1 cellular context compared by ENCODE assay signal in the genomic region with DNA sequence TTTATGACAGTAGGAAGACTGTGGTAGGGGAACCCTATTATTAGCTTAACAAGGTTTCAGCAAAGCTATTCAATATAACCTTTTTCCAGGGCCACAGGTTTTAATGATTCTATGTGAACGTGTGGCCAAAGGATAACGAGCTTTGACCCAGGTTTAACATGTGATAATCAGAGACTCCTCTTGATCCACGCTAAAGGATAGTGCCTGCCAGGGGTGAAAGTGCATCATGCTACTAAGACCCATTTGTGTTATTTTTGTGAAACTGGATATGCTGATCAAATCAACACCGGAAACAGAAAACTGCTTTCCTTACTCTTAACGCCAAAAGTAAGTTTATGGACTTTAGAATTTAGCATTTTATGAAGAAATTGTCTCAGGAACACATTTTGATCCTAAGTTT.
TF ChIP-seq lines count a peak whose summit lies in the region.

No MANE protein-coding gene starts in this region.

TF ChIP-seq in HCT116, 20 proteins besides CTCF, POLR2A, EP300 and RAD21 (continued from another document):
- TF ChIP-seq, protein P1, sequence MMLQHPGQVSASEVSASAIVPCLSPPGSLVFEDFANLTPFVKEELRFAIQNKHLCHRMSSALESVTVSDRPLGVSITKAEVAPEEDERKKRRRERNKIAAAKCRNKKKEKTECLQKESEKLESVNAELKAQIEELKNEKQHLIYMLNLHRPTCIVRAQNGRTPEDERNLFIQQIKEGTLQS (IDR thresholded peaks at IDR 0.05): no peak
- TF ChIP-seq YY1 (IDR thresholded peaks at IDR 0.05; ENCODE audit: extremely low read depth, insufficient replicate concordance, low read depth, low read length) (no peak), EZH2phosphoT487 (IDR thresholded peaks at IDR 0.05; ENCODE audit: borderline replicate concordance) (no peak), CBX3 (IDR thresholded peaks at IDR 0.05; ENCODE audit: low read depth) (no peak)
